ENCODE assay signal across 8 cellular contexts in genomic region chr14:101947577-101947903, GRCh38. TPM values are rescaled to one million over a fixed set of nuclear protein-coding genes. Genes with fewer than 3 reads are reported as not detected.
DNase-seq lines count a peak whose midpoint lies in the region; ATAC-seq and TF ChIP-seq lines count a peak whose summit lies in the region.

No MANE protein-coding gene starts in this region.

- H3K4me3 ChIP-seq in GM06990 (replicated peaks; ENCODE audit: low read depth, low read length) (peak overlapping the region; percentile 90), HFF-Myc (replicated peaks; ENCODE audit: low read depth, low read length) (peak overlapping the region; percentile 77), SK-N-SH (ENCODE audit: low read depth in 2 of 2, low read length in 1 of 2) (peak overlapping the region; percentile 83 to 91), esophagus muscularis mucosa (peak overlapping the region; percentile 62 to 87 (median 82)), ovary (peak overlapping the region; percentile 46)

- H3K4me1 ChIP-seq in SK-N-SH (ENCODE audit: control insufficient read depth in 1 of 2, insufficient read depth in 2 of 2, low read depth in 1 of 2, low read length in 1 of 2) (peaks cover 0 to 11% of the 10 kb centered on the region in 2 experiments; a peak in 1 of 4 replicates), esophagus muscularis mucosa (peaks cover 17 to 28% (median 24%) of the 10 kb centered on the region in 4 donors), ovary (ENCODE audit: insufficient read depth) (peaks cover 4% of the 10 kb centered on the region)

- H3K79me2 ChIP-seq in SK-N-SH (ENCODE audit: insufficient read depth): peaks cover 18% of the 10 kb centered on the region

- intact Hi-C loops in esophagus muscularis mucosa (cut with DNase I): loop anchor here (10.0 kb wide), 1 partner anchor 183 kb away; the partner anchor contains the start of gene PPP2R5C
- intact Hi-C loops in ovary (cut with DNase I): no loop called here

- H3K9me3 ChIP-seq in SK-N-SH (no peaks in the 10 kb centered on the region), esophagus muscularis mucosa (no peaks in the 10 kb centered on the region), ovary (no peaks in the 10 kb centered on the region)

- peak overlapping the region; percentile 99 for H3K9ac ChIP-seq in SK-N-SH

- H4K20me1 ChIP-seq in SK-N-SH (ENCODE audit: insufficient read depth): no peaks in the 10 kb centered on the region

- CTCF ChIA-PET in SK-N-SH (lab: Yijun Ruan, JAX): interaction anchor here (1.4 to 4.5 kb wide), 4 partner anchors 13 to 240 kb away, joined by 3 to 31 read pairs (median 8); no protein-coding TSS in a partner anchor

- 11% methylated on average over 6 of the region's 8 CpGs for WGBS in SK-N-SH (ENCODE audit: low lambda C conversion rate)
- WGBS in esophagus muscularis mucosa: 12% methylated on average over 6 of the region's 8 CpGs
- 7 to 17% (median 7%) methylated on average over 8 of the region's 8 CpGs for WGBS in ovary, 3 donors

- TF ChIP-seq CTCF in GM06990 (IDR thresholded peaks at IDR 0.05; ENCODE audit: insufficient read depth, low read length, poor library complexity, severe bottlenecking) (no peak), HFF-Myc (IDR thresholded peaks at IDR 0.05; ENCODE audit: low read depth, low read length, missing control alignments) (no peak), SK-N-SH (IDR thresholded peaks at IDR 0.05) (no peak), esophagus muscularis mucosa (IDR thresholded peaks at IDR 0.05) (no peak), ovary (IDR thresholded peaks at IDR 0.05) (no peak)

- no peak for TF ChIP-seq RAD21 in SK-N-SH (IDR thresholded peaks at IDR 0.05; ENCODE audit: low read length)

- TF ChIP-seq EP300 in SK-N-SH (IDR thresholded peaks at IDR 0.05; ENCODE audit: borderline replicate concordance in 1 of 2, low read depth in 1 of 2, low read length in 1 of 2): no peak
- no peak for TF ChIP-seq EP300 in esophagus muscularis mucosa (IDR thresholded peaks at IDR 0.05)
- no peak for TF ChIP-seq EP300 in ovary (IDR thresholded peaks at IDR 0.05)

- H3K36me3 ChIP-seq in GM06990 (ENCODE audit: control insufficient read depth, insufficient read depth, low read length): no peaks in the 10 kb centered on the region
- H3K36me3 ChIP-seq in SK-N-SH (replicated peaks in 1 of 2; ENCODE audit: control insufficient read depth in 1 of 2, insufficient read depth in 2 of 2, low read length in 1 of 2): no peaks in the 10 kb centered on the region
- no peaks in the 10 kb centered on the region for H3K36me3 ChIP-seq in esophagus muscularis mucosa
- H3K36me3 ChIP-seq in ovary: no peaks in the 10 kb centered on the region

- peak overlapping the region; percentile 66 for H2AFZ ChIP-seq in SK-N-SH (ENCODE audit: low read depth)

- H3K27me3 ChIP-seq in GM06990 (replicated peaks; ENCODE audit: control insufficient read depth, insufficient read depth, low read length) (no peaks in the 10 kb centered on the region), SK-N-SH (ENCODE audit: insufficient read depth) (no peaks in the 10 kb centered on the region), esophagus muscularis mucosa (peaks cover 0 to 30% (median 0%) of the 10 kb centered on the region in 4 donors), ovary (no peaks in the 10 kb centered on the region)

- peak overlapping the region; percentile 78 to 94 for H3K27ac ChIP-seq in SK-N-SH (ENCODE audit: low read depth in 2 of 2, low read length in 1 of 2)
- H3K27ac ChIP-seq in esophagus muscularis mucosa (replicated peaks in 1 of 4): peak overlapping the region; percentile 97 to 99 (median 98)
- H3K27ac ChIP-seq in ovary: peak overlapping the region; percentile 77 to 94

- peak overlapping the region; percentile 96 for H3K4me2 ChIP-seq in SK-N-SH

- DNase-seq in GM06990 (ENCODE audit: extremely low read depth, insufficient read length): no peak
- no peak for DNase-seq in HFF-Myc (ENCODE audit: extremely low read depth, low read depth)
- DNase-seq in SK-N-SH: peak; percentile 45
- DNase-seq in esophagus muscularis mucosa (ENCODE audit: extremely low spot score): no peak
- no peak for DNase-seq in ovary
- no peak for DNase-seq in OCI-M2 (lab: John Stamatoyannopoulos, UW; ENCODE audit: unreplicated experiment)
- no peak for DNase-seq in NCI-H2107 treated with DMSO at 0.1 percent for 48 hours (lab: John Stamatoyannopoulos, UW; ENCODE audit: unreplicated experiment)

- no peak for TF ChIP-seq POLR2A in esophagus muscularis mucosa (IDR thresholded peaks at IDR 0.05; ENCODE audit: low read depth)
- no peak for TF ChIP-seq POLR2A in ovary (IDR thresholded peaks at IDR 0.05)

- ATAC-seq in GM19455 (IDR thresholded peaks at IDR 0.05; ENCODE audit: unreplicated experiment): no peak

- H3K9me2 ChIP-seq in SK-N-SH: no peaks in the 10 kb centered on the region

- no peaks in the 10 kb centered on the region for H3F3A ChIP-seq in SK-N-SH (replicated peaks; ENCODE audit: insufficient read depth)

- POLR2A ChIA-PET in SK-N-SH (lab: Yijun Ruan, JAX): interaction anchor here (1.3 to 1.7 kb wide), 2 partner anchors 138 to 176 kb away, joined by 3 to 7 read pairs; no protein-coding TSS in a partner anchor

TF ChIP-seq in SK-N-SH, 30 proteins besides CTCF, POLR2A, EP300 and RAD21 (continues in another document):
- TF ChIP-seq YY1 (IDR thresholded peaks at IDR 0.05; ENCODE audit: low read depth): no peak
- TF ChIP-seq RCOR1 (IDR thresholded peaks at IDR 0.05; ENCODE audit: low read length): no peak
- no peak for TF ChIP-seq REST (IDR thresholded peaks at IDR 0.05; ENCODE audit: low read depth, low read length)
- TF ChIP-seq EZH2phosphoT487 (IDR thresholded peaks at IDR 0.05; ENCODE audit: borderline replicate concordance, low read depth): no peak
- TF ChIP-seq SMC3 (IDR thresholded peaks at IDR 0.05; ENCODE audit: low read depth, low read length): no peak
- TF ChIP-seq ZBTB33 (IDR thresholded peaks at IDR 0.05; ENCODE audit: borderline replicate concordance, low read depth): no peak
- TF ChIP-seq FOSL2 (IDR thresholded peaks at IDR 0.05; ENCODE audit: borderline replicate concordance, low read depth): no peak
- no peak for TF ChIP-seq TEAD4 (IDR thresholded peaks at IDR 0.05; ENCODE audit: borderline replicate concordance, insufficient read depth)
- TF ChIP-seq FOXM1 (IDR thresholded peaks at IDR 0.05; ENCODE audit: low read depth): no peak
- TF ChIP-seq FOXJ3 (CRISPR knock-in tag; IDR thresholded peaks at IDR 0.05): no peak
- TF ChIP-seq MXI1 (IDR thresholded peaks at IDR 0.05; ENCODE audit: low read depth, low read length): no peak
- TF ChIP-seq, protein P1, sequence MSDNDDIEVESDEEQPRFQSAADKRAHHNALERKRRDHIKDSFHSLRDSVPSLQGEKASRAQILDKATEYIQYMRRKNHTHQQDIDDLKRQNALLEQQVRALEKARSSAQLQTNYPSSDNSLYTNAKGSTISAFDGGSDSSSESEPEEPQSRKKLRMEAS (IDR thresholded peaks at IDR 0.05; ENCODE audit: low read depth): no peak
- no peak for TF ChIP-seq GATA2 (CRISPR knock-in tag; IDR thresholded peaks at IDR 0.05)

RNA-seq across cellular contexts. Expression of gene DYNC1H1, which starts 16.8 kb away (rescaled TPM):
- polyA plus RNA-seq in SK-N-SH (2012; rRNA removed): 110 and 140 TPM in 2 replicates
- 78.2 and 105 TPM in 2 replicates for polyA plus RNA-seq in SK-N-SH (2012; cell fraction: cytosol; rRNA removed)
- 354 and 413 TPM in 2 replicates for polyA plus RNA-seq in SK-N-SH (2012; cell fraction: nucleus; rRNA removed)
- 100 to 1,000 TPM; 608 to 897 (median 728) TPM for total RNA-seq in esophagus muscularis mucosa
- total RNA-seq in ovary: 100 to 1,000 TPM; 221 to 373 (median 292) TPM
- polyA plus RNA-seq in ovary: 100 to 1,000 TPM; 130 to 233 TPM
